8 cellular contexts compared by ENCODE assay signal in genomic region chr6:33620158-33620583, GRCh38. TPM values are rescaled to one million over a fixed set of nuclear protein-coding genes. Genes with fewer than 3 reads are reported as not detected.
DNase-seq lines count a peak whose midpoint lies in the region; ATAC-seq and TF ChIP-seq lines count a peak whose summit lies in the region.

No MANE protein-coding gene starts in this region.

- DNase-seq in CD1c-positive myeloid dendritic cell (ENCODE audit: extremely low spot score) (peak; percentile 27), uterus (no peak), NCI-H524 treated with DMSO at 0.1 percent for 48 hours (lab: John Stamatoyannopoulos, UW) (no peak)
- peak; percentile 56 for DNase-seq in activated CD4-positive, alpha-beta T cell treated with anti-CD3 and anti-CD28 coated beads for 48 hours

- under 1% methylated on average over 18 of the region's 20 CpGs for WGBS in HUES64

- peaks cover 22% of the 10 kb centered on the region for H3K4me1 ChIP-seq in HUES64 (ENCODE audit: insufficient read depth, low read length)
- H3K4me1 ChIP-seq in endocrine pancreas (ENCODE audit: control insufficient read depth, insufficient read depth, low read length) = no peaks in the 10 kb centered on the region
- H3K4me1 ChIP-seq in mucosa of rectum (ENCODE audit: control insufficient read depth in 2 of 2, insufficient read depth in 2 of 2, low read length in 2 of 2) = peaks cover 44 to 47% of the 10 kb centered on the region in 2 donors
- no peaks in the 10 kb centered on the region for H3K4me1 ChIP-seq in uterus

- H3K4me3 ChIP-seq in HUES64 (ENCODE audit: low read length) (peak overlapping the region; percentile 87), endocrine pancreas (ENCODE audit: control insufficient read depth, insufficient read depth, low read length) (peak overlapping the region; percentile 58), mucosa of rectum (ENCODE audit: low read length in 2 of 2) (peak overlapping the region; percentile 81 to 84), uterus (peak overlapping the region; percentile 42 to 55)

- TF ChIP-seq CTCF in uterus (IDR thresholded peaks at IDR 0.05) = no peak

- no peak for ATAC-seq in HG02588 (IDR thresholded peaks at IDR 0.05; ENCODE audit: unreplicated experiment)

- H3K9ac ChIP-seq in HUES64 (ENCODE audit: low read depth, low read length) (peak overlapping the region; percentile 73; the same call in 1 of the 2 replicates), endocrine pancreas (ENCODE audit: control insufficient read depth, insufficient read depth, low read length) (peak overlapping the region; percentile 32), mucosa of rectum (ENCODE audit: low read depth in 1 of 2, low read length in 2 of 2) (peak overlapping the region; percentile 81 to 85)

- H3K27me3 ChIP-seq in HUES64 (ENCODE audit: insufficient read depth, low read length) = peaks cover 46% of the 10 kb centered on the region
- H3K27me3 ChIP-seq in endocrine pancreas (ENCODE audit: control insufficient read depth, insufficient read depth, low read length) = no peaks in the 10 kb centered on the region
- H3K27me3 ChIP-seq in mucosa of rectum (ENCODE audit: control insufficient read depth in 2 of 2, insufficient read depth in 2 of 2, low read length in 2 of 2) = no peaks in the 10 kb centered on the region
- H3K27me3 ChIP-seq in uterus = no peaks in the 10 kb centered on the region

- TF ChIP-seq POLR2A in uterus (IDR thresholded peaks at IDR 0.05) = no peak

- H3K27ac ChIP-seq in HUES64 (ENCODE audit: low read depth, low read length) (no peak overlapping the region), mucosa of rectum (ENCODE audit: low read depth in 2 of 2, low read length in 2 of 2) (peak overlapping the region; percentile 97 to 99), uterus (peak overlapping the region; percentile 69 to 73)

- intact Hi-C loops in uterus (cut with DNase I; ENCODE audit: low total_unique reads) = no loop called here

- no peaks in the 10 kb centered on the region for H3K9me3 ChIP-seq in HUES64 (ENCODE audit: insufficient read depth, low read depth, low read length)
- no peaks in the 10 kb centered on the region for H3K9me3 ChIP-seq in endocrine pancreas (ENCODE audit: control insufficient read depth, low read length)
- no peaks in the 10 kb centered on the region for H3K9me3 ChIP-seq in mucosa of rectum (ENCODE audit: control insufficient read depth in 2 of 2, low read length in 2 of 2)
- H3K9me3 ChIP-seq in uterus = no peaks in the 10 kb centered on the region

- H3K36me3 ChIP-seq in HUES64 (ENCODE audit: insufficient read depth, low read length) (no peaks in the 10 kb centered on the region), endocrine pancreas (ENCODE audit: control insufficient read depth, insufficient read depth, low read length) (no peaks in the 10 kb centered on the region), mucosa of rectum (ENCODE audit: control insufficient read depth in 2 of 2, insufficient read depth in 2 of 2, low read length in 2 of 2) (peaks cover 0 to 2% of the 10 kb centered on the region in 2 donors), uterus (no peaks in the 10 kb centered on the region)

RNA-seq across cellular contexts. Expression of gene ITPR3, which starts 1.0 kb away (rescaled TPM):
- polyA plus RNA-seq in HUES64 (2013, experiment 1 of 2) = 11.4 TPM
- polyA plus RNA-seq in HUES64 (2013, experiment 2 of 2) = 12.3 TPM
- total RNA-seq in uterus = 10 to 100 TPM; 11.2 to 27.6 (median 16.1) TPM

RNA-seq across cellular contexts. Expression of gene BAK1, which starts 40.1 kb away (rescaled TPM):
- 36.2 TPM for polyA plus RNA-seq in HUES64 (2013, experiment 1 of 2)
- polyA plus RNA-seq in HUES64 (2013, experiment 2 of 2) = 35.6 TPM
- 10 to 100 TPM in 2 of 4 donors, 1 to 10 TPM in 1, under 1 TPM in 1; 0.88 to 15.3 (median 6.1) TPM for total RNA-seq in uterus

Comparison
In these comparisons a context has a peak if more than half of its experiments do, and no peak if none do; other contexts are left out.
1. DNase-seq: peak in CD1c-positive myeloid dendritic cell (single experiment) and activated CD4-positive, alpha-beta T cell treated with anti-CD3 and anti-CD28 coated beads for 48 hours (single experiment); none in uterus (0 of 2) and NCI-H524 treated with DMSO at 0.1 percent for 48 hours (single experiment).
2. H3K9ac ChIP-seq: peak in every context shown above with its lines; median percentile 83 in mucosa of rectum; 73 in HUES64; 32 in endocrine pancreas.
3. Peak in every context shown above with its lines, with median percentiles within 50 percentile points of each other: H3K4me3 ChIP-seq.